In the genomic region with DNA sequence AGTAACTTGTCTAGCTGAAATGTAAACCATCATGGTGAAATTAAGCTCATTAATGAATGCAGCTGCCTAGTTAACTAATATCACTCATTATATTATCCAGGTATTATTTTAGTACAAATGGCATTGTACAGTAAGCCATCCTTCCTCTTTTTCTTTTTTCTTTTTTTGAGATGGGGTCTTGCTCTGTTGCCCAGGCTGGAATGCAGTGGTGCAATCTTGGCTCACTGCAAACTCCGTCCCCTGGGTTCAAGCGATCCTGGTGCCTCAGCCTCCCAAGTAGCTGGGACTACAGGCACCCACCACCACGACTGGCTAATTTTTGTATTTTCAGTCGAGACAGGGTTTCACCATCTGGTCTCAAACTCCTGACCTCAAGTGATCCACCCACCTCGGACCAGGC, we compare ENCODE assay signal across 1 cellular context.
TF ChIP-seq lines count a peak whose summit lies in the region.

No MANE protein-coding gene starts in this region.

TF ChIP-seq in K562, 482 proteins besides CTCF, POLR2A, EP300 and RAD21:
- peak; percentile 90 for TF ChIP-seq ZNF121 (CRISPR knock-in tag; conservative IDR thresholded peaks at IDR 0.05)
